19 cellular contexts compared by ENCODE assay signal in the genomic region with DNA sequence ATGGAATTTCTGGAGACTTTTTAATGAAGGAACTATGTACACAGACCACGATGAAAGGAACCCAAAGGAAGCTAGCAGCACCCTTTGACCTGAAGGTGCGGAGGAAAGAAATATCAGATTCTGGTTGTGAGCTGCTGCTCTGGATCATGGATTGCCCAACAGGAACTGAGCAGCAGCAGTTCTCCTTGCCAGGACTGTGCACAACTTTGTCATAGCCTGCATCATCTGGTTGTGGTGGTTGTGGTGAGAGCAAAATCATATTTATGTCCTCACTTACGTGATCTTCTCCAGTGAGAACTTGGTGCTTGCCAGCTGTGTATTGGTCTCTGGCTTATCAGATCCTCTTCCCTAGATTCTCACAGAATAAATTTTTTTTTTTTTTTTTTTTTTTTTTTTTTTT.
A peak's percentile ranks its signal among the peaks of the same experiment; 100 is the strongest.
DNase-seq lines count a peak whose midpoint lies in the region; ATAC-seq and TF ChIP-seq lines count a peak whose summit lies in the region.
"Had no signal": no experiment of that assay in that cellular context is flagged by ENCODE, and none has a peak within 500 bp of the region (broad histone marks: within the 10 kb centered on the region; RNA-seq: fewer than 3 reads in every experiment).

No MANE protein-coding gene starts in this region.

- H3K4me3 ChIP-seq in breast epithelium (no peak overlapping the region), upper lobe of right lung (no peak overlapping the region), thyroid gland (replicated peaks in 1 of 3) (no peak overlapping the region)
- H3K4me3 ChIP-seq: dorsolateral prefrontal cortex, SK-N-MC, uterus had no signal

- no peaks in the 10 kb centered on the region for H3K9me3 Mint-ChIP-seq in MCF 10A (ENCODE audit: unreplicated experiment)
- H3K9me3 Mint-ChIP-seq: activated T-helper 2 cell treated with anti-CD3 and anti-CD28 coated beads, Interferon-gamma antibody, Interleukin-2, Interleukin-4, amounts not matched to agents 10 μg/mL and 5 μg/mL and 100 μg/mL, durations not matched to agents 14 hours and 24 hours and 36 hours; memory B cell had no signal

- BruUV-seq in MCF 10A (replicated peaks; lab: Mats Ljungman, UMichigan), result no TSS peak

- ATAC-seq in upper lobe of right lung, result peak; percentile 71
- ATAC-seq: HCT116, sciatic nerve had no signal

- no peaks in the 10 kb centered on the region for H3K36me3 Mint-ChIP-seq in MCF 10A (ENCODE audit: insufficient read depth, unreplicated experiment)
- H3K36me3 Mint-ChIP-seq: memory B cell had no signal

- H3K4me1 ChIP-seq in breast epithelium (no peaks in the 10 kb centered on the region), upper lobe of right lung (no peaks in the 10 kb centered on the region), thyroid gland (no peaks in the 10 kb centered on the region)
- H3K4me1 ChIP-seq: uterus had no signal

- POLR2A ChIA-PET in MCF 10A (lab: Yijun Ruan, JAX), result no interaction called here
- POLR2A ChIA-PET in HEK293T (lab: Yijun Ruan, JAX), result no interaction called here

- DNase-seq in MCF 10A (ENCODE audit: unreplicated experiment) (peak; percentile 25), breast epithelium (ENCODE audit: low spot score in 2 of 2) (no peak), NOMO-1 (lab: John Stamatoyannopoulos, UW; ENCODE audit: unreplicated experiment in 2 of 2) (peak; percentile 59 to 89), fibroblast of gingiva (ENCODE audit: low read depth) (peak; percentile 86), upper lobe of right lung (no peak), GM13977 (ENCODE audit: low spot score) (no peak), thyroid gland (no peak), HEK293T (ENCODE audit: extremely low spot score) (no peak)
- DNase-seq: 8988T; aorta; dorsolateral prefrontal cortex; NCI-H2171; stimulated activated CD4-positive, alpha-beta T cell treated with anti-CD3 and anti-CD28 coated beads, Interleukin-4, amount 100 ng/mL, for 24 hours; uterus had no signal

- no peaks in the 10 kb centered on the region for H3K4me1 Mint-ChIP-seq in MCF 10A (ENCODE audit: insufficient read depth, unreplicated experiment)
- H3K4me1 Mint-ChIP-seq: memory B cell had no signal

- in situ Hi-C loops in GM13977 (cut with MboI; ENCODE audit: low pct_unique_long_range_greater_than_20kb, low sequenced_read_pairs, unreplicated experiment), result no loop called here

- no peaks in the 10 kb centered on the region for H3K36me3 ChIP-seq in breast epithelium
- H3K36me3 ChIP-seq in upper lobe of right lung, result no peaks in the 10 kb centered on the region
- no peaks in the 10 kb centered on the region for H3K36me3 ChIP-seq in thyroid gland
- H3K36me3 ChIP-seq: uterus had no signal

- TF ChIP-seq CTCF in MCF 10A (IDR thresholded peaks at IDR 0.05; ENCODE audit: unreplicated experiment) (no peak), breast epithelium (IDR thresholded peaks at IDR 0.05) (no peak), upper lobe of right lung (IDR thresholded peaks at IDR 0.05) (no peak), GM13977 (IDR thresholded peaks at IDR 0.05; ENCODE audit: extremely low read depth, insufficient read depth, missing control alignments) (no peak), thyroid gland (IDR thresholded peaks at IDR 0.05) (no peak)

- WGBS in thyroid gland, 2 donors, result 80 to 95% methylated on average over 3 of the region's 3 CpGs

- TF ChIP-seq POLR2A in breast epithelium (IDR thresholded peaks at IDR 0.05) (no peak), thyroid gland (IDR thresholded peaks at IDR 0.05) (no peak)

- H3K27me3 Mint-ChIP-seq in MCF 10A (ENCODE audit: insufficient read depth, unreplicated experiment), result no peaks in the 10 kb centered on the region
- H3K27me3 Mint-ChIP-seq: memory B cell had no signal

- H3K27ac ChIP-seq in breast epithelium, result no peak overlapping the region
- H3K27ac ChIP-seq in upper lobe of right lung, result no peak overlapping the region
- H3K27ac ChIP-seq in thyroid gland, result no peak overlapping the region
- H3K27ac ChIP-seq: SK-N-MC, uterus had no signal

- CTCF ChIA-PET in MCF 10A (lab: Yijun Ruan, JAX) (no interaction called here), HEK293T (lab: Yijun Ruan, JAX) (interaction anchor here (0.6 kb wide), 1 partner anchor 10 kb away, joined by 3 read pairs; no protein-coding TSS in a partner anchor)

- H3K27me3 ChIP-seq in breast epithelium, result no peaks in the 10 kb centered on the region
- H3K27me3 ChIP-seq in upper lobe of right lung, result no peaks in the 10 kb centered on the region
- H3K27me3 ChIP-seq in thyroid gland, result no peaks in the 10 kb centered on the region
- H3K27me3 ChIP-seq: uterus had no signal

- no peak overlapping the region for H3K4me3 Mint-ChIP-seq in MCF 10A (ENCODE audit: unreplicated experiment)
- H3K4me3 Mint-ChIP-seq: memory B cell had no signal

- intact Hi-C loops in MCF 10A (cut with micrococcal nuclease) (no loop called here), breast epithelium (cut with DNase I; ENCODE audit: low total_unique reads) (no loop called here), upper lobe of right lung (cut with DNase I) (no loop called here), thyroid gland (cut with DNase I) (no loop called here)

- H3K27ac Mint-ChIP-seq in MCF 10A (ENCODE audit: low read depth, unreplicated experiment), result no peak overlapping the region
- H3K27ac Mint-ChIP-seq: activated T-helper 2 cell treated with anti-CD3 and anti-CD28 coated beads, Interferon-gamma antibody, Interleukin-2, Interleukin-4, amounts not matched to agents 10 μg/mL and 5 μg/mL and 100 μg/mL, durations not matched to agents 14 hours and 24 hours and 36 hours; memory B cell had no signal

- H3K9me3 ChIP-seq in breast epithelium (no peaks in the 10 kb centered on the region), upper lobe of right lung (no peaks in the 10 kb centered on the region), thyroid gland (no peaks in the 10 kb centered on the region)
- H3K9me3 ChIP-seq: uterus had no signal

TF ChIP-seq in HEK293T, 16 proteins besides CTCF, POLR2A, EP300 and RAD21:
- no peak for TF ChIP-seq NFRKB (IDR thresholded peaks at IDR 0.05)
- TF ChIP-seq HDGF (IDR thresholded peaks at IDR 0.05; ENCODE audit: borderline replicate concordance), result no peak
- TF ChIP-seq FOXA1 (IDR thresholded peaks at IDR 0.05), result no peak
- no peak for TF ChIP-seq FOXM1 (IDR thresholded peaks at IDR 0.05; ENCODE audit: borderline replicate concordance)
TF ChIP-seq in HEK293T: peak in this region for 0.

Comparison
In these comparisons a context has a peak if more than half of its experiments do, and no peak if none do; other contexts are left out.
1. DNase-seq: peak in MCF 10A (single experiment), NOMO-1 (2 of 2) and fibroblast of gingiva (single experiment); none in breast epithelium (0 of 2), upper lobe of right lung (single experiment), GM13977 (single experiment), thyroid gland (0 of 2) and HEK293T (single experiment).